Comparison of ENCODE assay signal across 10 cellular contexts in genomic region chr10:19930936-19931859, GRCh38.
A peak's percentile ranks its signal among the peaks of the same experiment; 100 is the strongest.
DNase-seq lines count a peak whose midpoint lies in the region; ATAC-seq and TF ChIP-seq lines count a peak whose summit lies in the region.
"Had no signal": no experiment of that assay in that cellular context is flagged by ENCODE, and none has a peak within 500 bp of the region (broad histone marks: within the 10 kb centered on the region; RNA-seq: fewer than 3 reads in every experiment).

No MANE protein-coding gene starts in this region.

- H3K4me1 ChIP-seq in left lung = peaks cover 13 to 31% of the 10 kb centered on the region in 2 donors
- H3K4me1 ChIP-seq in upper lobe of left lung = peaks cover 15 to 29% (median 23%) of the 10 kb centered on the region in 4 donors
- H3K4me1 ChIP-seq in CD4-positive, alpha-beta memory T cell (ENCODE audit: insufficient read depth, low read length) = no peaks in the 10 kb centered on the region

- 51 to 54% methylated on average over 12 of the region's 12 CpGs for WGBS in upper lobe of left lung, 2 donors

- no peak for TF ChIP-seq EP300 in upper lobe of left lung (IDR thresholded peaks at IDR 0.05)

- intact Hi-C loops in left lung (cut with DNase I) = no loop called here
- intact Hi-C loops in CD4-positive, alpha-beta memory T cell (cut with micrococcal nuclease) = no loop called here

- ATAC-seq in left lung (peak; percentile 72), upper lobe of left lung (ENCODE audit: low FRiP score in 2 of 2) (peak; percentile 61 to 76), HG02981 (IDR thresholded peaks at IDR 0.05; ENCODE audit: unreplicated experiment) (no peak)

- H3K9me3 Mint-ChIP-seq in CD4-positive, alpha-beta memory T cell = peaks cover 3 to 28% (median 8%) of the 10 kb centered on the region in 8 donors
- peaks cover 70% of the 10 kb centered on the region for H3K9me3 Mint-ChIP-seq in HFFc6

- H3K4me3 ChIP-seq in left lung = no peak overlapping the region
- no peak overlapping the region for H3K4me3 ChIP-seq in upper lobe of left lung
- no peak overlapping the region for H3K4me3 ChIP-seq in CD4-positive, alpha-beta memory T cell (ENCODE audit: low read length in 2 of 2)

- no peaks in the 10 kb centered on the region for H3K4me1 Mint-ChIP-seq in CD4-positive, alpha-beta memory T cell
- no peaks in the 10 kb centered on the region for H3K4me1 Mint-ChIP-seq in HFFc6 (ENCODE audit: low read depth)

- H3K27ac ChIP-seq in caudate nucleus (ENCODE audit: low read depth, low read length) = peak overlapping the region; percentile 36
- H3K27ac ChIP-seq in left lung = peak overlapping the region; percentile 27 to 50
- peak overlapping the region in 2 of 4 donors; percentile 9 to 61 for H3K27ac ChIP-seq in upper lobe of left lung
- no peak overlapping the region for H3K27ac ChIP-seq in CD4-positive, alpha-beta memory T cell (ENCODE audit: low read depth, low read length)
- H3K27ac ChIP-seq: 22Rv1 had no signal

- TF ChIP-seq CTCF in left lung (IDR thresholded peaks at IDR 0.05) = no peak
- TF ChIP-seq CTCF in upper lobe of left lung (IDR thresholded peaks at IDR 0.05) = no peak
- no peak for TF ChIP-seq CTCF in HFFc6 (IDR thresholded peaks at IDR 0.05)

- H3K36me3 Mint-ChIP-seq in CD4-positive, alpha-beta memory T cell = no peaks in the 10 kb centered on the region
- peaks cover 5% of the 10 kb centered on the region for H3K36me3 Mint-ChIP-seq in HFFc6 (ENCODE audit: low read depth)
- H3K36me3 Mint-ChIP-seq: naive B cell had no signal

- DNase-seq in DMS 273 (lab: John Stamatoyannopoulos, UW; ENCODE audit: unreplicated experiment) (peak; percentile 6), DMS 273 treated with DMSO at 0.1 percent for 48 hours (lab: John Stamatoyannopoulos, UW) (no peak), caudate nucleus (lab: John Stamatoyannopoulos, UW) (peak in 3 of 61 donors; percentile 4 to 42 (median 6)), left lung (no peak), upper lobe of left lung (peak in 1 of 2 donors; percentile 32), HFFc6 (no peak)
- DNase-seq in CD4-positive, alpha-beta memory T cell = no peak
- DNase-seq: naive B cell had no signal

- H3K9me3 ChIP-seq in left lung (no peaks in the 10 kb centered on the region), upper lobe of left lung (no peaks in the 10 kb centered on the region)
- no peaks in the 10 kb centered on the region for H3K9me3 ChIP-seq in CD4-positive, alpha-beta memory T cell (ENCODE audit: control insufficient read depth in 1 of 2, low read length in 2 of 2)

- H3K36me3 ChIP-seq in left lung (no peaks in the 10 kb centered on the region), upper lobe of left lung (no peaks in the 10 kb centered on the region)
- H3K36me3 ChIP-seq in CD4-positive, alpha-beta memory T cell (ENCODE audit: insufficient read depth, low read length) = no peaks in the 10 kb centered on the region

- no peaks in the 10 kb centered on the region for H3K27me3 ChIP-seq in left lung
- H3K27me3 ChIP-seq in upper lobe of left lung = no peaks in the 10 kb centered on the region
- no peaks in the 10 kb centered on the region for H3K27me3 ChIP-seq in CD4-positive, alpha-beta memory T cell (ENCODE audit: insufficient read depth, low read length)

- CTCF ChIA-PET in CD4-positive, alpha-beta memory T cell (lab: Charles Lee; ENCODE audit: partially characterized antibody) = interaction anchor here (1.2 kb wide), 1 partner anchor 21 kb away, joined by 6 read pairs; no protein-coding TSS in a partner anchor

- no peak overlapping the region for H3K4me3 Mint-ChIP-seq in CD4-positive, alpha-beta memory T cell
- H3K4me3 Mint-ChIP-seq in HFFc6 = no peak overlapping the region

- POLR2A ChIA-PET in CD4-positive, alpha-beta memory T cell (lab: Charles Lee; ENCODE audit: partially characterized antibody) = no interaction called here

- no peaks in the 10 kb centered on the region for H3K27me3 Mint-ChIP-seq in CD4-positive, alpha-beta memory T cell
- H3K27me3 Mint-ChIP-seq in HFFc6 (ENCODE audit: insufficient read depth) = no peaks in the 10 kb centered on the region
- H3K27me3 Mint-ChIP-seq: naive B cell had no signal

- no peak for TF ChIP-seq POLR2A in upper lobe of left lung (IDR thresholded peaks at IDR 0.05)

- no peak overlapping the region for H3K27ac Mint-ChIP-seq in CD4-positive, alpha-beta memory T cell
- no peak overlapping the region for H3K27ac Mint-ChIP-seq in HFFc6
